10 cellular contexts compared by ENCODE assay signal in genomic region chrX:54178100-54178940, GRCh38. TPM values are rescaled to one million over a fixed set of nuclear protein-coding genes. Genes with fewer than 3 reads are reported as not detected.
DNase-seq lines count a peak whose midpoint lies in the region; ATAC-seq and TF ChIP-seq lines count a peak whose summit lies in the region.
"Had no signal": no experiment of that assay in that cellular context is flagged by ENCODE, and none has a peak within 500 bp of the region (broad histone marks: within the 10 kb centered on the region; RNA-seq: fewer than 3 reads in every experiment).

No MANE protein-coding gene starts in this region.

- peaks cover 0 to 17% of the 10 kb centered on the region in 2 experiments; a peak in 2 of 3 replicates for H3K36me3 ChIP-seq in HEK293 (ENCODE audit: control insufficient read depth in 2 of 2, insufficient read depth in 1 of 2, low read length in 2 of 2)
- no peaks in the 10 kb centered on the region for H3K36me3 ChIP-seq in hepatocyte (replicated peaks; ENCODE audit: insufficient read depth, low read depth)
- peaks cover 0 to 11% (median 0%) of the 10 kb centered on the region in 9 donors for H3K36me3 ChIP-seq in heart right ventricle

- POLR2A ChIA-PET in HEK293 (lab: Yijun Ruan, JAX), result no interaction called here

- H3K4me3 ChIP-seq in HEK293 (ENCODE audit: low read depth, low read length) (no peak overlapping the region), WI38 (ENCODE audit: low read depth, low read length) (peak overlapping the region; percentile 32), hepatocyte (no peak overlapping the region), heart right ventricle (no peak overlapping the region)

- WGBS in hepatocyte (ENCODE audit: low lambda C conversion rate, missing lambda C conversion rate), result 50% methylated on average over 5 of the region's 5 CpGs
- WGBS in heart right ventricle, 2 donors, result 65 to 72% methylated on average over 5 of the region's 5 CpGs

- CTCF ChIA-PET in HEK293 (lab: Yijun Ruan, JAX), result interaction anchor here (0.7 kb wide), 1 partner anchor 1841 kb away, joined by 3 read pairs; no protein-coding TSS in a partner anchor

- H3K4me1 ChIP-seq in HEK293 (ENCODE audit: control insufficient read depth, insufficient read depth, low read length), result peaks cover 5% of the 10 kb centered on the region; the same call in 1 of the 2 replicates
- H3K4me1 ChIP-seq in hepatocyte (ENCODE audit: insufficient read depth), result peaks cover 20% of the 10 kb centered on the region
- H3K4me1 ChIP-seq in heart right ventricle, result peaks cover 0 to 39% (median 24%) of the 10 kb centered on the region in 9 donors

- peaks cover 79% of the 10 kb centered on the region for H3K79me2 ChIP-seq in hepatocyte

- H2AFZ ChIP-seq in hepatocyte, result no peak overlapping the region

- no peaks in the 10 kb centered on the region for H4K20me1 ChIP-seq in hepatocyte (ENCODE audit: insufficient read depth, poor library complexity, severe bottlenecking)

- ATAC-seq in heart right ventricle, result no peak

- TF ChIP-seq CTCF in HEK293 (tag by site-specific recombination; IDR thresholded peaks at IDR 0.05) (no peak), WI38 (IDR thresholded peaks at IDR 0.05; ENCODE audit: low read depth, low read length) (no peak), hepatocyte (IDR thresholded peaks at IDR 0.05; ENCODE audit: poor library complexity) (no peak), heart right ventricle (IDR thresholded peaks at IDR 0.05) (no peak)

- H3K27me3 ChIP-seq in hepatocyte (no peaks in the 10 kb centered on the region), heart right ventricle (no peaks in the 10 kb centered on the region)

- H3K9me3 ChIP-seq in HEK293 (ENCODE audit: control insufficient read depth, insufficient read depth, low read depth, low read length), result no peaks in the 10 kb centered on the region
- H3K9me3 ChIP-seq in hepatocyte (ENCODE audit: low read depth), result no peaks in the 10 kb centered on the region
- H3K9me3 ChIP-seq in heart right ventricle, result no peaks in the 10 kb centered on the region

- DNase-seq in AG20443 (ENCODE audit: low spot score) (peak; percentile 10), hepatocyte (ENCODE audit: low spot score) (no peak), RPMI8226 (no peak), heart right ventricle (no peak), HuH-7.5 (ENCODE audit: low spot score) (no peak), HuH-7 (ENCODE audit: low spot score) (no peak)
- DNase-seq: stimulated activated CD4-positive, alpha-beta T cell treated with anti-CD3 and anti-CD28 coated beads, Interleukin-15, amount 100 ng/mL, for 24 hours had no signal

- H3K9me2 ChIP-seq in hepatocyte (replicated peaks; ENCODE audit: insufficient read depth), result no peaks in the 10 kb centered on the region

- no peak overlapping the region for H3K27ac ChIP-seq in HEK293 (ENCODE audit: extremely low read depth, low read depth, low read length)
- peak overlapping the region; percentile 59 for H3K27ac ChIP-seq in hepatocyte
- peak overlapping the region in 1 of 10 donors; percentile 3 for H3K27ac ChIP-seq in heart right ventricle
- H3K27ac ChIP-seq: HL-60 had no signal

- peak overlapping the region; percentile 86 for H3K4me2 ChIP-seq in hepatocyte

- intact Hi-C loops in heart right ventricle (cut with DNase I), result loop anchor here in 1 of 10 donors (10.0 kb wide), 1 partner anchor 134 kb away; the partner anchor contains the start of gene PHF8

TF ChIP-seq in HEK293, 187 proteins besides CTCF, POLR2A, EP300 and RAD21 (continues in another document):
- TF ChIP-seq ZSCAN18 (tag by site-specific recombination; IDR thresholded peaks at IDR 0.05), result no peak
- no peak for TF ChIP-seq PATZ1 (tag by site-specific recombination; IDR thresholded peaks at IDR 0.05)
- no peak for TF ChIP-seq OVOL3 (tag by site-specific recombination; IDR thresholded peaks at IDR 0.05)
- TF ChIP-seq ZBTB26 (tag by site-specific recombination; optimal IDR thresholded peaks at IDR 0.05), result no peak
- no peak for TF ChIP-seq REPIN1 (tag by site-specific recombination; IDR thresholded peaks at IDR 0.05; ENCODE audit: low read depth)
- no peak for TF ChIP-seq ZNF221 (tag by site-specific recombination; IDR thresholded peaks at IDR 0.05; ENCODE audit: borderline replicate concordance)
- no peak for TF ChIP-seq ZXDB (tag by site-specific recombination; IDR thresholded peaks at IDR 0.05)
- TF ChIP-seq ZNF664 (tag by site-specific recombination; IDR thresholded peaks at IDR 0.05), result peak; percentile 71
- TF ChIP-seq ZSCAN4 (tag by site-specific recombination; IDR thresholded peaks at IDR 0.05), result no peak
- 0 out of 2 replicates have a peak, but pooled peaks have one; percentile 29 for TF ChIP-seq ZFP37 (tag by site-specific recombination; IDR thresholded peaks at IDR 0.05)
- peak; percentile 61; the same call in 1 of the 2 replicates for TF ChIP-seq PRDM1 (tag by site-specific recombination; IDR thresholded peaks at IDR 0.05)
- TF ChIP-seq HIC1 (tag by site-specific recombination; IDR thresholded peaks at IDR 0.05), result no peak
- no peak for TF ChIP-seq SP7 (tag by site-specific recombination; IDR thresholded peaks at IDR 0.05)
- TF ChIP-seq ZNF16 (tag by site-specific recombination; IDR thresholded peaks at IDR 0.05; ENCODE audit: low read depth), result no peak
- TF ChIP-seq ZNF548 (tag by site-specific recombination; IDR thresholded peaks at IDR 0.05), result no peak
- TF ChIP-seq ZNF670 (tag by site-specific recombination; IDR thresholded peaks at IDR 0.05; ENCODE audit: low read depth), result no peak
- TF ChIP-seq ZNF366 (tag by site-specific recombination; conservative IDR thresholded peaks at IDR 0.05), result 0 out of 2 replicates have a peak, but pooled peaks have one; percentile 22
- TF ChIP-seq KLF8 (tag by site-specific recombination; IDR thresholded peaks at IDR 0.05), result no peak

RNA-seq across cellular contexts. Expression of gene FAM120C, which starts 4.7 kb away (rescaled TPM):
- total RNA-seq in hepatocyte (2.3 and 2.6 TPM in 2 replicates), heart right ventricle (1 to 10 TPM; 4.2 to 9.4 (median 6.7) TPM)
- polyA plus RNA-seq in hepatocyte (4.9 and 5.9 TPM in 2 replicates), heart right ventricle (1 to 10 TPM; 1.7 to 4.8 TPM)
